In genomic region chr1:151536499-151536898, GRCh38 we compare ENCODE assay signal across 26 cellular contexts. TPM values are rescaled to one million over a fixed set of nuclear protein-coding genes. Genes with fewer than 3 reads are reported as not detected.
A peak's percentile ranks its signal among the peaks of the same experiment; 100 is the strongest.
DNase-seq lines count a peak whose midpoint lies in the region; ATAC-seq, FAIRE-seq and TF ChIP-seq lines count a peak whose summit lies in the region.
"Had no signal": no experiment of that assay in that cellular context is flagged by ENCODE, and none has a peak within 500 bp of the region (broad histone marks: within the 10 kb centered on the region; RNA-seq: fewer than 3 reads in every experiment).

No MANE protein-coding gene starts in this region.

- H3K27me3 ChIP-seq in SK-N-SH (ENCODE audit: insufficient read depth) (no peaks in the 10 kb centered on the region), astrocyte (ENCODE audit: insufficient read depth, low read length) (no peaks in the 10 kb centered on the region), keratinocyte (ENCODE audit: control insufficient read depth, extremely low read depth, insufficient read depth, low read length) (no peaks in the 10 kb centered on the region), smooth muscle cell (ENCODE audit: low read depth) (no peaks in the 10 kb centered on the region)
- H3K27me3 ChIP-seq: colonic mucosa, pancreas, Peyer's patch, upper lobe of right lung had no signal

- FAIRE-seq in astrocyte (lab: Jason Lieb, UNC), result no peak
- no peak for FAIRE-seq in keratinocyte (lab: Jason Lieb, UNC)
- FAIRE-seq: pancreas had no signal

- no peaks in the 10 kb centered on the region for H3K27me3 Mint-ChIP-seq in astrocyte (ENCODE audit: low read depth, unreplicated experiment)

- TF ChIP-seq RAD21 in SK-N-SH (IDR thresholded peaks at IDR 0.05; ENCODE audit: low read length), result no peak

- POLR2A ChIA-PET in SK-N-SH (lab: Yijun Ruan, JAX), result no interaction called here

- H3K4me1 Mint-ChIP-seq in astrocyte (ENCODE audit: low read depth, unreplicated experiment), result peaks cover 32% of the 10 kb centered on the region

- H3K9ac ChIP-seq in SK-N-SH, result peak overlapping the region; percentile 20; the same call in 1 of the 2 replicates
- H3K9ac ChIP-seq in astrocyte (ENCODE audit: low read length), result peak overlapping the region; percentile 42
- H3K9ac ChIP-seq in keratinocyte (ENCODE audit: control insufficient read depth, extremely low read depth, insufficient read depth, low read length), result no peak overlapping the region
- H3K9ac ChIP-seq in smooth muscle cell (ENCODE audit: low read depth), result peak overlapping the region; percentile 45

- peaks cover 16 to 29% of the 10 kb centered on the region in 2 experiments; a peak in 3 of 4 replicates for H3K4me1 ChIP-seq in SK-N-SH (ENCODE audit: control insufficient read depth in 1 of 2, insufficient read depth in 2 of 2, low read depth in 1 of 2, low read length in 1 of 2)
- H3K4me1 ChIP-seq in astrocyte (ENCODE audit: insufficient read depth, low read length), result peaks cover 31% of the 10 kb centered on the region
- peaks cover 40% of the 10 kb centered on the region for H3K4me1 ChIP-seq in keratinocyte (ENCODE audit: control insufficient read depth, extremely low read depth, insufficient read depth, low read length)
- H3K4me1 ChIP-seq in smooth muscle cell (ENCODE audit: low read depth), result peaks cover 7% of the 10 kb centered on the region
- H3K4me1 ChIP-seq: colonic mucosa had no signal

- H3F3A ChIP-seq in SK-N-SH (replicated peaks; ENCODE audit: insufficient read depth), result peaks cover 5% of the 10 kb centered on the region
- no peaks in the 10 kb centered on the region for H3F3A ChIP-seq in smooth muscle cell (ENCODE audit: low read depth)

- DNase-seq in SK-N-SH, result no peak
- no peak for DNase-seq in astrocyte (ENCODE audit: low read depth)
- DNase-seq in keratinocyte (ENCODE audit: low read depth, low spot score), result no peak
- DNase-seq in smooth muscle cell (lab: John Stamatoyannopoulos, UW; ENCODE audit: unreplicated experiment), result no peak
- DNase-seq in middle frontal gyrus (ENCODE audit: extremely low spot score, low spot score), result no peak
- no peak for DNase-seq in amygdala (lab: John Stamatoyannopoulos, UW)
- DNase-seq: activated CD4-positive, alpha-beta T cell treated with anti-CD3 and anti-CD28 coated beads, Interleukin-2, amount 50 U/mL, for 4 hours; activated naive CD4-positive, alpha-beta T cell treated with anti-CD3 and anti-CD28 coated beads, Interleukin-2, amount 10 ng/mL, durations not matched to agents 7 days and 5 days; AML-193; CD8-positive, alpha-beta T cell; colonic mucosa; hypothalamus; left lung; naive thymus-derived CD8-positive, alpha-beta T cell; NCI-H1105; NCI-H2029 treated with DMSO at 0.1 percent for 48 hours; NCI-H526 treated with DMSO at 0.1 percent for 48 hours; pancreas; right cardiac atrium; stimulated activated CD4-positive, alpha-beta T cell treated with anti-CD3 and anti-CD28 coated beads, Interleukin-4, amount 100 ng/mL, for 4 hours; upper lobe of right lung had no signal

- peak overlapping the region; percentile 100 for H3K27ac Mint-ChIP-seq in astrocyte (ENCODE audit: unreplicated experiment)
- H3K27ac Mint-ChIP-seq: activated naive CD4-positive, alpha-beta T cell treated with anti-CD3 and anti-CD28 coated beads, Interleukin-2, amount 10 ng/mL, durations not matched to agents 7 days and 5 days; CD8-positive, alpha-beta T cell; stimulated activated memory B cell treated with anti-CD40 and anti-IgM and Interleukin-4, amounts not matched to agents 10 μg/mL and 1 μg/mL and 100 μg/mL, for 72 hours had no signal

- peak overlapping the region; percentile 1 to 83; a peak in 3 of 4 replicates for H3K27ac ChIP-seq in SK-N-SH (ENCODE audit: low read depth in 2 of 2, low read length in 1 of 2)
- H3K27ac ChIP-seq in astrocyte (ENCODE audit: low read depth, low read length), result peak overlapping the region; percentile 73
- peak overlapping the region; percentile 83 for H3K27ac ChIP-seq in keratinocyte (ENCODE audit: control insufficient read depth, insufficient read depth, low read length)
- H3K27ac ChIP-seq in smooth muscle cell (ENCODE audit: low read depth), result peak overlapping the region; percentile 85
- H3K27ac ChIP-seq: colonic mucosa, left lung, pancreas, Peyer's patch, upper lobe of right lung had no signal

- H3K9me3 Mint-ChIP-seq in astrocyte (ENCODE audit: unreplicated experiment), result no peaks in the 10 kb centered on the region
- H3K9me3 Mint-ChIP-seq: activated naive CD4-positive, alpha-beta T cell treated with anti-CD3 and anti-CD28 coated beads, Interleukin-2, amount 10 ng/mL, durations not matched to agents 7 days and 5 days; CD8-positive, alpha-beta T cell; naive thymus-derived CD8-positive, alpha-beta T cell; stimulated activated memory B cell treated with anti-CD40 and anti-IgM and Interleukin-4, amounts not matched to agents 10 μg/mL and 1 μg/mL and 100 μg/mL, for 72 hours had no signal

- dilution Hi-C loops in keratinocyte (cut with MboI; ENCODE audit: extremely low pct_ligation_motif_present, low sequenced_read_pairs), result no loop called here

- H3K9me1 ChIP-seq in keratinocyte (ENCODE audit: control insufficient read depth, extremely low read depth, insufficient read depth, low read length), result no peaks in the 10 kb centered on the region

- no peaks in the 10 kb centered on the region for H3K36me3 ChIP-seq in SK-N-SH (replicated peaks in 1 of 2; ENCODE audit: control insufficient read depth in 1 of 2, insufficient read depth in 2 of 2, low read length in 1 of 2)
- H3K36me3 ChIP-seq in astrocyte (ENCODE audit: insufficient read depth, low read length), result no peaks in the 10 kb centered on the region
- no peaks in the 10 kb centered on the region for H3K36me3 ChIP-seq in keratinocyte (ENCODE audit: control insufficient read depth in 2 of 2, extremely low read depth in 1 of 2, insufficient read depth in 2 of 2, low read length in 2 of 2)
- no peaks in the 10 kb centered on the region for H3K36me3 ChIP-seq in smooth muscle cell (ENCODE audit: low read depth)
- H3K36me3 ChIP-seq: colonic mucosa, upper lobe of right lung had no signal

- H3K4me2 ChIP-seq in SK-N-SH (peak overlapping the region; percentile 11; the same call in 1 of the 2 replicates), astrocyte (ENCODE audit: low read length) (peak overlapping the region; percentile 51), keratinocyte (ENCODE audit: control insufficient read depth, extremely low read depth, insufficient read depth, low read depth, low read length) (peak overlapping the region; percentile 33), smooth muscle cell (peak overlapping the region; percentile 46)

- no peak overlapping the region for H3K4me3 ChIP-seq in SK-N-SH (ENCODE audit: low read depth in 2 of 2, low read length in 1 of 2)
- no peak overlapping the region for H3K4me3 ChIP-seq in astrocyte (ENCODE audit: insufficient read depth, low read depth, low read length)
- H3K4me3 ChIP-seq in keratinocyte (ENCODE audit: control insufficient read depth in 2 of 3, extremely low read depth in 1 of 3, insufficient read depth in 2 of 3, low read depth in 1 of 3, low read length in 3 of 3), result no peak overlapping the region
- no peak overlapping the region for H3K4me3 ChIP-seq in smooth muscle cell
- H3K4me3 ChIP-seq: colonic mucosa, HAP-1, left lung, pancreas, Peyer's patch, upper lobe of right lung had no signal

- H4K20me1 ChIP-seq in SK-N-SH (ENCODE audit: insufficient read depth) (no peaks in the 10 kb centered on the region), astrocyte (ENCODE audit: insufficient read depth, low read length) (peaks cover 9% of the 10 kb centered on the region), keratinocyte (ENCODE audit: control insufficient read depth, extremely low read depth, insufficient read depth, low read length) (peaks cover 2% of the 10 kb centered on the region), smooth muscle cell (ENCODE audit: low read depth) (peaks cover 10% of the 10 kb centered on the region)

- H3K36me3 Mint-ChIP-seq in astrocyte (ENCODE audit: low read depth, unreplicated experiment), result no peaks in the 10 kb centered on the region
- H3K36me3 Mint-ChIP-seq: activated naive CD4-positive, alpha-beta T cell treated with anti-CD3 and anti-CD28 coated beads, Interleukin-2, amount 10 ng/mL, durations not matched to agents 7 days and 5 days; naive thymus-derived CD8-positive, alpha-beta T cell; stimulated activated memory B cell treated with anti-CD40 and anti-IgM and Interleukin-4, amounts not matched to agents 10 μg/mL and 1 μg/mL and 100 μg/mL, for 72 hours had no signal

- no peak for TF ChIP-seq CTCF in SK-N-SH (IDR thresholded peaks at IDR 0.05)
- TF ChIP-seq CTCF in astrocyte (IDR thresholded peaks at IDR 0.05; ENCODE audit: insufficient read depth, low read depth, low read length), result no peak
- no peak for TF ChIP-seq CTCF in keratinocyte (optimal IDR thresholded peaks at IDR 0.05 in 1 of 3, IDR thresholded peaks at IDR 0.05 in 1 of 3, conservative IDR thresholded peaks at IDR 0.05 in 1 of 3; ENCODE audit: extremely low read depth in 1 of 3, insufficient read depth in 2 of 3, low read length in 3 of 3)
- TF ChIP-seq CTCF in smooth muscle cell (IDR thresholded peaks at IDR 0.05; ENCODE audit: borderline replicate concordance, insufficient read depth, poor library complexity, severe bottlenecking), result no peak

- CTCF ChIA-PET in SK-N-SH (lab: Yijun Ruan, JAX), result interaction anchor here (0.7 to 5.2 kb wide), 3 partner anchors 59 to 300 kb away, joined by 3 to 28 read pairs (median 5); partner anchors contain the start of gene CELF3

- H3K4me3 Mint-ChIP-seq in astrocyte (ENCODE audit: unreplicated experiment), result peak overlapping the region; percentile 40
- H3K4me3 Mint-ChIP-seq: activated naive CD4-positive, alpha-beta T cell treated with anti-CD3 and anti-CD28 coated beads, Interleukin-2, amount 10 ng/mL, durations not matched to agents 7 days and 5 days; CD8-positive, alpha-beta T cell; naive thymus-derived CD8-positive, alpha-beta T cell; stimulated activated memory B cell treated with anti-CD40 and anti-IgM and Interleukin-4, amounts not matched to agents 10 μg/mL and 1 μg/mL and 100 μg/mL, for 72 hours had no signal

- ATAC-seq in SK-N-SH treated with all-trans-retinoic acid at 6 μM for 48 hours (no peak), GM21447 (IDR thresholded peaks at IDR 0.05; ENCODE audit: unreplicated experiment) (no peak)
- ATAC-seq: CD8-positive, alpha-beta T cell; left lung; naive thymus-derived CD8-positive, alpha-beta T cell; pancreas; right cardiac atrium; stimulated activated memory B cell treated with anti-CD40 and anti-IgM and Interleukin-4, amounts not matched to agents 10 μg/mL and 1 μg/mL and 100 μg/mL, for 72 hours; upper lobe of right lung had no signal

- no peaks in the 10 kb centered on the region for H3K9me2 ChIP-seq in SK-N-SH

- TF ChIP-seq EP300 in SK-N-SH (IDR thresholded peaks at IDR 0.05; ENCODE audit: borderline replicate concordance in 1 of 2, low read depth in 1 of 2, low read length in 1 of 2), result no peak

- peaks cover 14% of the 10 kb centered on the region for H3K79me2 ChIP-seq in SK-N-SH (ENCODE audit: insufficient read depth)
- H3K79me2 ChIP-seq in astrocyte (ENCODE audit: insufficient read depth, low read length), result peaks cover 13% of the 10 kb centered on the region
- H3K79me2 ChIP-seq in keratinocyte (ENCODE audit: control insufficient read depth, insufficient read depth, low read length), result peaks cover 12% of the 10 kb centered on the region
- peaks cover 9% of the 10 kb centered on the region for H3K79me2 ChIP-seq in smooth muscle cell (ENCODE audit: low read depth)

- H3K9me3 ChIP-seq in SK-N-SH (no peaks in the 10 kb centered on the region), astrocyte (ENCODE audit: insufficient read depth, low read depth, low read length) (no peaks in the 10 kb centered on the region), keratinocyte (ENCODE audit: control insufficient read depth, low read depth, low read length) (no peaks in the 10 kb centered on the region), smooth muscle cell (replicated peaks; ENCODE audit: low read depth) (no peaks in the 10 kb centered on the region)
- H3K9me3 ChIP-seq: colonic mucosa, HAP-1, left lung, pancreas, Peyer's patch, upper lobe of right lung had no signal

- H2AFZ ChIP-seq in SK-N-SH (ENCODE audit: low read depth) (no peak overlapping the region), astrocyte (ENCODE audit: low read depth, low read length) (peak overlapping the region; percentile 26), keratinocyte (ENCODE audit: control insufficient read depth, low read length) (no peak overlapping the region), smooth muscle cell (ENCODE audit: low read depth) (no peak overlapping the region)

- 91% methylated on average over 7 of the region's 7 CpGs for WGBS in SK-N-SH (ENCODE audit: low lambda C conversion rate)
- 91% methylated on average over 7 of the region's 7 CpGs for WGBS in smooth muscle cell (ENCODE audit: low lambda C conversion rate)

RNA-seq across cellular contexts. Expression of gene TUFT1, which starts 3.6 kb away (rescaled TPM):
- polyA plus RNA-seq in SK-N-SH (2012; rRNA removed), result 20.6 and 27.9 TPM in 2 replicates
- polyA plus RNA-seq in SK-N-SH (2012; cell fraction: cytosol; rRNA removed), result 21.1 and 22.1 TPM in 2 replicates
- polyA plus RNA-seq in SK-N-SH (2012; cell fraction: nucleus; rRNA removed), result 28.8 and 43.7 TPM in 2 replicates
- 74.1 and 90.6 TPM in 2 replicates for total RNA-seq in astrocyte
- 70.0 to 82.3 TPM (median 80.1 TPM) in 3 replicates for polyA plus RNA-seq in keratinocyte
- polyA plus RNA-seq in keratinocyte (2011; ENCODE audit: low read depth), result 232 TPM
- 68.6 and 92.2 TPM in 2 replicates for polyA plus RNA-seq in keratinocyte (2011; cell fraction: cytosol; rRNA removed)
- 155 and 156 TPM in 2 replicates for polyA plus RNA-seq in keratinocyte (2011; cell fraction: nucleus; rRNA removed)
- polyA plus RNA-seq in keratinocyte (2012; ENCODE audit: low replicate concordance), result 65.9 and 73.6 TPM in 2 replicates
- 52.3 to 67.8 TPM (median 57.4 TPM) in 3 replicates for polyA minus RNA-seq in keratinocyte
- polyA minus RNA-seq in keratinocyte (2011; cell fraction: cytosol; rRNA and poly(A)+ RNA removed), result 54.3 TPM
- polyA minus RNA-seq in keratinocyte (2011; cell fraction: nucleus; rRNA and poly(A)+ RNA removed), result 52.9 and 96.0 TPM in 2 replicates
- 19.6 and 20.0 TPM in 2 replicates for total RNA-seq in smooth muscle cell
- 15.1 and 30.7 TPM in 2 replicates for polyA plus RNA-seq in smooth muscle cell

RNA-seq across cellular contexts. Expression of gene CGN, which starts 25.3 kb away (rescaled TPM):
- polyA plus RNA-seq in SK-N-SH (2012; rRNA removed) (0.36 and 0.44 TPM in 2 replicates), keratinocyte (2.0 to 4.1 TPM (median 2.9 TPM) in 3 replicates), smooth muscle cell (0.70 and 2.5 TPM in 2 replicates)
- polyA plus RNA-seq in SK-N-SH (2012; cell fraction: cytosol; rRNA removed), result 0.12 and 0.64 TPM in 2 replicates
- polyA plus RNA-seq in SK-N-SH (2012; cell fraction: nucleus; rRNA removed), result 1.4 and 1.5 TPM in 2 replicates
- total RNA-seq in astrocyte (8.8 and 8.9 TPM in 2 replicates), smooth muscle cell (0.76 and 17.0 TPM in 2 replicates)
- 28.0 TPM for polyA plus RNA-seq in keratinocyte (2011; ENCODE audit: low read depth)
- polyA plus RNA-seq in keratinocyte (2011; cell fraction: cytosol; rRNA removed), result 1.2 and 1.8 TPM in 2 replicates
- 11.2 and 11.8 TPM in 2 replicates for polyA plus RNA-seq in keratinocyte (2011; cell fraction: nucleus; rRNA removed)
- polyA plus RNA-seq in keratinocyte (2012; ENCODE audit: low replicate concordance), result 5.5 and 22.1 TPM in 2 replicates
- 1.6 to 9.2 TPM (median 4.0 TPM) in 3 replicates for polyA minus RNA-seq in keratinocyte
- 1.2 TPM for polyA minus RNA-seq in keratinocyte (2011; cell fraction: cytosol; rRNA and poly(A)+ RNA removed)
- 3.5 and 4.7 TPM in 2 replicates for polyA minus RNA-seq in keratinocyte (2011; cell fraction: nucleus; rRNA and poly(A)+ RNA removed)
